8 cellular contexts compared by ENCODE assay signal in the genomic region with DNA sequence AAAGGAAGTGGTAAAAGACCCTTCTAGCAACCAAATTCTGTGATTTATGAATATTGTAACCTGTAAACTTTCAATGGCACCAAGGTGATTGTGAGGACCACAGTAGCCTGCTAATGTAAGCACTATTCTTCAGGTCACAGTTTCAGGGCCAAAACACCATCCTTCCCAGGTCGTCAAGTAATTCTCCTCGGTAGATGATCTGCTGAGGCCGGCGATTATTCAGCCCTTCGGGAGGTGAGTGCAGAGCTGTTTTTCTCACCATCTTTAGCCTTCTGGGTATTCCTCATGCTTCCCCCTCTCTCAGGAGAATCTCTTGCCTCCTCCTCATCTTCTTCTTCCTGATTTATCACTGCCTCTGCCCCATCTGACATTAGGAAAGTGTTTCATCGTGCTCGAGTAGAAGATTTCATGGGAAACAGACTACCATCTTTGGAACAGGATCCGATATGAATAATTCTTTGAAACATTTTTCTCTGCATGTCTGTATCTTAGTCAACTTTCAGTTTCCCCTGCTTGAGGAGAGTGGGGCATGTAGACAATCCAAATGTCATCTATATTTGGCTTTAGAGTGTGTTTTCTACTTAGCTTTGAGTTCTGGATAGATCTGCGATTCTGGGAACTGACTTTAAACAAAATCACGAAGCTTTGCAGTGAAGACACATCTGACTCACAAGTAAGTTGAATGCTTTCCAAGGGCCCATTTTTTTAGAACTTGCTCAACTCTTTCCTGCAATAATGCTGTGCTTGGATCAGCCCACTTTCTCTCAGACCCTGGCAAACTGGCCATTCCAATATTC.
DNase-seq lines count a peak whose midpoint lies in the region; ATAC-seq and TF ChIP-seq lines count a peak whose summit lies in the region.

No MANE protein-coding gene starts in this region.

- 80 to 86% methylated on average over 10 of the region's 10 CpGs for whole genome bisulfite sequencing in sigmoid colon, 2 donors

- H3K9me3 Mint-ChIP-seq in activated CD4-positive, alpha-beta memory T cell treated with anti-CD3 and anti-CD28 coated beads for 36 hours, result no peaks in the 10 kb centered on the region
- no peaks in the 10 kb centered on the region for H3K9me3 Mint-ChIP-seq in T-helper 2 cell treated with Interferon-gamma antibody and Interleukin-4, amounts not matched to agents 5 μg/mL and 100 μg/mL, for 36 hours

- H3K36me3 ChIP-seq in sigmoid colon (no peaks in the 10 kb centered on the region), BE2C (no peaks in the 10 kb centered on the region)

- no peak for TF ChIP-seq POLR2A in sigmoid colon (IDR thresholded peaks at IDR 0.05)

- H3K27ac ChIP-seq in sigmoid colon, result peak overlapping the region; percentile 70 to 83 (median 78)

- POLR2A ChIA-PET in activated CD4-positive, alpha-beta memory T cell treated with anti-CD3 and anti-CD28 coated beads for 36 hours (lab: Charles Lee), result interaction anchor here (1.1 to 1.7 kb wide), 3 partner anchors 21 to 39 kb away, joined by 3 to 6 read pairs (median 3); no protein-coding TSS in a partner anchor

- H3K36me3 Mint-ChIP-seq in activated CD4-positive, alpha-beta memory T cell treated with anti-CD3 and anti-CD28 coated beads for 36 hours, result no peaks in the 10 kb centered on the region
- H3K36me3 Mint-ChIP-seq in T-helper 2 cell treated with Interferon-gamma antibody and Interleukin-4, amounts not matched to agents 5 μg/mL and 100 μg/mL, for 36 hours (ENCODE audit: low read depth), result peaks cover 1% of the 10 kb centered on the region

- H3K27me3 ChIP-seq in sigmoid colon (no peaks in the 10 kb centered on the region), BE2C (no peaks in the 10 kb centered on the region)

- TF ChIP-seq CTCF in foreskin fibroblast (IDR thresholded peaks at IDR 0.05; ENCODE audit: low read depth, low read length) (no peak), sigmoid colon (IDR thresholded peaks at IDR 0.05) (no peak), BE2C (IDR thresholded peaks at IDR 0.05; ENCODE audit: low read depth, low read length) (no peak)

- CTCF ChIA-PET in activated CD4-positive, alpha-beta memory T cell treated with anti-CD3 and anti-CD28 coated beads for 36 hours (lab: Charles Lee), result no interaction called here

- intact Hi-C loops in activated CD4-positive, alpha-beta memory T cell treated with anti-CD3 and anti-CD28 coated beads for 36 hours (cut with micrococcal nuclease), result loop anchor here (1.0 kb wide), 1 partner anchor 25 kb away; no protein-coding TSS in a partner anchor
- intact Hi-C loops in sigmoid colon (cut with DNase I), result no loop called here

- peak; percentile 97 for DNase-seq in EH (ENCODE audit: low read depth)
- no peak for DNase-seq in activated CD4-positive, alpha-beta memory T cell treated with anti-CD3 and anti-CD28 coated beads for 36 hours
- DNase-seq in foreskin fibroblast, result peak; percentile 88 to 94
- DNase-seq in sigmoid colon, result no peak
- DNase-seq in NCI-H2107 (lab: John Stamatoyannopoulos, UW), result no peak
- no peak for DNase-seq in T-helper 2 cell treated with Interferon-gamma antibody and Interleukin-4, amounts not matched to agents 5 μg/mL and 100 μg/mL, for 36 hours (ENCODE audit: low spot score)
- no peak for DNase-seq in BE2C

- TF ChIP-seq EP300 in sigmoid colon (IDR thresholded peaks at IDR 0.05), result peak in 1 of 4 donors; percentile 5

- H3K4me1 Mint-ChIP-seq in activated CD4-positive, alpha-beta memory T cell treated with anti-CD3 and anti-CD28 coated beads for 36 hours (ENCODE audit: low read depth), result peaks cover 23% of the 10 kb centered on the region
- H3K4me1 Mint-ChIP-seq in T-helper 2 cell treated with Interferon-gamma antibody and Interleukin-4, amounts not matched to agents 5 μg/mL and 100 μg/mL, for 36 hours (ENCODE audit: low read depth), result peaks cover 17% of the 10 kb centered on the region

- H3K9me3 ChIP-seq in sigmoid colon, result no peaks in the 10 kb centered on the region
- H3K9me3 ChIP-seq in BE2C, result no peaks in the 10 kb centered on the region

- no peak overlapping the region for H3K4me3 Mint-ChIP-seq in activated CD4-positive, alpha-beta memory T cell treated with anti-CD3 and anti-CD28 coated beads for 36 hours
- no peak overlapping the region for H3K4me3 Mint-ChIP-seq in T-helper 2 cell treated with Interferon-gamma antibody and Interleukin-4, amounts not matched to agents 5 μg/mL and 100 μg/mL, for 36 hours

- no peaks in the 10 kb centered on the region for H3K27me3 Mint-ChIP-seq in activated CD4-positive, alpha-beta memory T cell treated with anti-CD3 and anti-CD28 coated beads for 36 hours
- peaks cover 4% of the 10 kb centered on the region for H3K27me3 Mint-ChIP-seq in T-helper 2 cell treated with Interferon-gamma antibody and Interleukin-4, amounts not matched to agents 5 μg/mL and 100 μg/mL, for 36 hours (ENCODE audit: low read depth)

- peak overlapping the region; percentile 10 to 16 for H3K4me3 ChIP-seq in foreskin fibroblast (ENCODE audit: low read depth in 1 of 2, low read length in 2 of 2)
- peak overlapping the region; percentile 5 to 9 (median 6) for H3K4me3 ChIP-seq in sigmoid colon
- H3K4me3 ChIP-seq in BE2C (ENCODE audit: low read depth, low read length), result no peak overlapping the region

- H3K27ac Mint-ChIP-seq in activated CD4-positive, alpha-beta memory T cell treated with anti-CD3 and anti-CD28 coated beads for 36 hours, result peak overlapping the region; percentile 76
- H3K27ac Mint-ChIP-seq in T-helper 2 cell treated with Interferon-gamma antibody and Interleukin-4, amounts not matched to agents 5 μg/mL and 100 μg/mL, for 36 hours, result no peak overlapping the region

- H3K4me1 ChIP-seq in sigmoid colon (peaks cover 0 to 33% (median 20%) of the 10 kb centered on the region in 4 donors), BE2C (peaks cover 17% of the 10 kb centered on the region)

- no peak for ATAC-seq in GM21786 (IDR thresholded peaks at IDR 0.05; ENCODE audit: unreplicated experiment)

Comparison
In these comparisons a context has a peak if more than half of its experiments do, and no peak if none do; other contexts are left out.
1. DNase-seq: peak in EH (single experiment) and foreskin fibroblast (2 of 2); none in activated CD4-positive, alpha-beta memory T cell treated with anti-CD3 and anti-CD28 coated beads for 36 hours (single experiment), sigmoid colon (single experiment), NCI-H2107 (single experiment), T-helper 2 cell treated with Interferon-gamma antibody and Interleukin-4, amounts not matched to agents 5 μg/mL and 100 μg/mL, for 36 hours (single experiment) and BE2C (single experiment).